Comparison of ENCODE assay signal across 15 cellular contexts in the genomic region with DNA sequence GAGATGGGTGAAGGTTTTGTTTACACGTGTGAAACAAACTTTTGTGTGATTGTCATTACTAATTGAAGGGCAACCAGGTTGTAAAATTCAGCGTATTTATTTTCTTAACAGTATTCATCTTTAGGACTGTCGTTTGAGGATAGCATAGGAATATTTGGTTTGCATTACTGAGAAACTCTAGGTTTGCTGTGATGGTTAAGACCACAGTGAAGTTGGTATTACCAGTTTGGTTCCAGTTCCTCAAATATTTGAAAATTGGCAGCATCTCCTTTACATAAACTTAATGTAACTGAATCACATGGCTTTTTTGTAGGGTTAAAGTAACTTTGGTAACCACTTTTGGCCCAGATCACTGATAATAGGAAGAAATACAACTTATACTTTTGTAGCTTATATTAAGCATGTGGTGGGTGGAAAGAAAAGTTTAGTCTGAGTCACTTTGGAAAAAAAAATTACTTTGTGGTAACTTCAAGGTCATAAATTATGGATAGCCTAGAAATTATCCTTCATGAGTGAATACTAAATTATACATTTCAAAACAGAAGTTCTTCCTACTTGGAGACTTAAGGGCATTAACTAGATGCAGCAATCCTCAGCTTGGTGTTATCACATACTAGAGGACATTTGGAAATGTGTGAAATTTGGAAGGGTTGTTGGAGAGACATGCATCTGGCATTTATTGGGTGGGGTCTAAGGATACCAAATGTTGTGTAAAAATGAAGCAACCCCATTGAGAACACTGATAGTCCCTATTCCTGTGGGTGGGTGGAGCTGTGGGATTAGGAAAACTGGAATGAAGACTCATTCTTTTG. TPM values are rescaled to one million over a fixed set of nuclear protein-coding genes. Genes with fewer than 3 reads are reported as not detected.
A peak's percentile ranks its signal among the peaks of the same experiment; 100 is the strongest.
DNase-seq lines count a peak whose midpoint lies in the region; ATAC-seq and TF ChIP-seq lines count a peak whose summit lies in the region.
"Had no signal": no experiment of that assay in that cellular context is flagged by ENCODE, and none has a peak within 500 bp of the region (broad histone marks: within the 10 kb centered on the region; RNA-seq: fewer than 3 reads in every experiment).

No MANE protein-coding gene starts in this region.

- intact Hi-C loops in activated CD8-positive, alpha-beta T cell treated with anti-CD3 and anti-CD28 coated beads for 36 hours (cut with micrococcal nuclease) = no loop called here

- POLR2A ChIA-PET in activated CD8-positive, alpha-beta T cell treated with anti-CD3 and anti-CD28 coated beads for 36 hours (lab: Charles Lee) = interaction anchor here (1.0 kb wide), 1 partner anchor 10 kb away, joined by 5 read pairs; no protein-coding TSS in a partner anchor
- POLR2A ChIA-PET in activated CD8-positive, alpha-beta T cell treated with anti-CD3 and anti-CD28 coated beads, Interleukin-2, amount 10 ng/mL, durations not matched to agents 7 days and 5 days (lab: Charles Lee) = interaction anchor here (0.9 kb wide), 1 partner anchor 10 kb away, joined by 3 read pairs; no protein-coding TSS in a partner anchor

- DNase-seq in activated CD8-positive, alpha-beta T cell treated with anti-CD3 and anti-CD28 coated beads for 36 hours = no peak
- DNase-seq in activated CD8-positive, alpha-beta T cell treated with anti-CD3 and anti-CD28 coated beads, Interleukin-2, amount 10 ng/mL, durations not matched to agents 7 days and 5 days = no peak
- DNase-seq in RWPE2 (ENCODE audit: low spot score) (no peak), stromal cell of bone marrow (ENCODE audit: low read depth) (peak; percentile 57), mesenteric fat pad (ENCODE audit: low spot score) (no peak), NCI-H2107 treated with DMSO at 0.1 percent for 48 hours (lab: John Stamatoyannopoulos, UW; ENCODE audit: unreplicated experiment) (no peak)
- DNase-seq: activated CD4-positive, alpha-beta T cell treated with anti-CD3 and anti-CD28 coated beads, Interleukin-2, amount 10 ng/mL, durations not matched to agents 7 days and 5 days; activated naive CD4-positive, alpha-beta T cell treated with anti-CD3 and anti-CD28 coated beads for 36 hours; dorsolateral prefrontal cortex; midbrain; NCI-H2029; testis had no signal

- H3K9me3 Mint-ChIP-seq in activated CD8-positive, alpha-beta T cell treated with anti-CD3 and anti-CD28 coated beads for 36 hours = no peaks in the 10 kb centered on the region
- H3K9me3 Mint-ChIP-seq in activated CD8-positive, alpha-beta T cell treated with anti-CD3 and anti-CD28 coated beads, Interleukin-2, amount 10 ng/mL, durations not matched to agents 7 days and 5 days (ENCODE audit: insufficient read depth) = peaks cover 4% of the 10 kb centered on the region
- H3K9me3 Mint-ChIP-seq: activated CD4-positive, alpha-beta T cell treated with anti-CD3 and anti-CD28 coated beads, Interleukin-2, amount 10 ng/mL, durations not matched to agents 7 days and 5 days had no signal

- H3K27me3 ChIP-seq in RWPE2 (ENCODE audit: insufficient read depth, poor library complexity, severe bottlenecking) = no peaks in the 10 kb centered on the region
- no peaks in the 10 kb centered on the region for H3K27me3 ChIP-seq in gastroesophageal sphincter
- H3K27me3 ChIP-seq: dorsolateral prefrontal cortex, testis had no signal

- H3K36me3 ChIP-seq in RWPE2 (ENCODE audit: low read depth) = peaks cover 100% of the 10 kb centered on the region
- H3K36me3 ChIP-seq in gastroesophageal sphincter = peaks cover 4 to 70% of the 10 kb centered on the region in 2 donors

- no peaks in the 10 kb centered on the region for H3K27me3 Mint-ChIP-seq in activated CD8-positive, alpha-beta T cell treated with anti-CD3 and anti-CD28 coated beads for 36 hours
- no peaks in the 10 kb centered on the region for H3K27me3 Mint-ChIP-seq in activated CD8-positive, alpha-beta T cell treated with anti-CD3 and anti-CD28 coated beads, Interleukin-2, amount 10 ng/mL, durations not matched to agents 7 days and 5 days (ENCODE audit: low read depth)
- H3K27me3 Mint-ChIP-seq: activated CD4-positive, alpha-beta T cell treated with anti-CD3 and anti-CD28 coated beads, Interleukin-2, amount 10 ng/mL, durations not matched to agents 7 days and 5 days had no signal

- 88 to 92% methylated on average over 3 of the region's 3 CpGs for WGBS in gastroesophageal sphincter (ENCODE audit: low coverage in 1 of 2), 2 donors

- peak overlapping the region; percentile 69 for H3K27ac Mint-ChIP-seq in activated CD8-positive, alpha-beta T cell treated with anti-CD3 and anti-CD28 coated beads for 36 hours
- H3K27ac Mint-ChIP-seq in activated CD8-positive, alpha-beta T cell treated with anti-CD3 and anti-CD28 coated beads, Interleukin-2, amount 10 ng/mL, durations not matched to agents 7 days and 5 days = no peak overlapping the region
- H3K27ac Mint-ChIP-seq: activated CD4-positive, alpha-beta T cell treated with anti-CD3 and anti-CD28 coated beads, Interleukin-2, amount 10 ng/mL, durations not matched to agents 7 days and 5 days had no signal

- TF ChIP-seq POLR2A in gastroesophageal sphincter (IDR thresholded peaks at IDR 0.05) = no peak

- peaks cover 48% of the 10 kb centered on the region for H3K4me1 Mint-ChIP-seq in activated CD8-positive, alpha-beta T cell treated with anti-CD3 and anti-CD28 coated beads for 36 hours (ENCODE audit: low read depth)
- peaks cover 2% of the 10 kb centered on the region for H3K4me1 Mint-ChIP-seq in activated CD8-positive, alpha-beta T cell treated with anti-CD3 and anti-CD28 coated beads, Interleukin-2, amount 10 ng/mL, durations not matched to agents 7 days and 5 days (ENCODE audit: low read depth)

- no peak overlapping the region for H3K27ac ChIP-seq in RWPE2 (ENCODE audit: poor library complexity, severe bottlenecking)
- H3K27ac ChIP-seq in gastroesophageal sphincter = no peak overlapping the region
- H3K27ac ChIP-seq: A549, dorsolateral prefrontal cortex, testis had no signal

- H3K4me1 ChIP-seq in RWPE2 (ENCODE audit: insufficient read depth, poor library complexity, severe bottlenecking) (no peaks in the 10 kb centered on the region), gastroesophageal sphincter (peaks cover 4 to 35% (median 5%) of the 10 kb centered on the region in 3 donors)
- H3K4me1 ChIP-seq: A549, testis had no signal

- H3K9me3 ChIP-seq in RWPE2 (ENCODE audit: severe bottlenecking) (no peaks in the 10 kb centered on the region), gastroesophageal sphincter (no peaks in the 10 kb centered on the region)
- H3K9me3 ChIP-seq: A549, testis had no signal

- no peak overlapping the region for H3K4me3 Mint-ChIP-seq in activated CD8-positive, alpha-beta T cell treated with anti-CD3 and anti-CD28 coated beads for 36 hours
- no peak overlapping the region for H3K4me3 Mint-ChIP-seq in activated CD8-positive, alpha-beta T cell treated with anti-CD3 and anti-CD28 coated beads, Interleukin-2, amount 10 ng/mL, durations not matched to agents 7 days and 5 days
- H3K4me3 Mint-ChIP-seq: activated CD4-positive, alpha-beta T cell treated with anti-CD3 and anti-CD28 coated beads, Interleukin-2, amount 10 ng/mL, durations not matched to agents 7 days and 5 days; activated naive CD4-positive, alpha-beta T cell treated with anti-CD3 and anti-CD28 coated beads for 36 hours had no signal

- H3K36me3 Mint-ChIP-seq in activated CD8-positive, alpha-beta T cell treated with anti-CD3 and anti-CD28 coated beads for 36 hours (ENCODE audit: low read depth) = peaks cover 74% of the 10 kb centered on the region
- peaks cover 76% of the 10 kb centered on the region for H3K36me3 Mint-ChIP-seq in activated CD8-positive, alpha-beta T cell treated with anti-CD3 and anti-CD28 coated beads, Interleukin-2, amount 10 ng/mL, durations not matched to agents 7 days and 5 days (ENCODE audit: low read depth)

- TF ChIP-seq CTCF in activated CD8-positive, alpha-beta T cell treated with anti-CD3 and anti-CD28 coated beads for 36 hours (IDR thresholded peaks at IDR 0.05) = no peak
- no peak for TF ChIP-seq CTCF in RWPE2 (IDR thresholded peaks at IDR 0.05; ENCODE audit: poor library complexity, severe bottlenecking)
- TF ChIP-seq CTCF in gastroesophageal sphincter (IDR thresholded peaks at IDR 0.05) = no peak

- no peak overlapping the region for H3K4me3 ChIP-seq in RWPE2 (ENCODE audit: severe bottlenecking)
- no peak overlapping the region for H3K4me3 ChIP-seq in gastroesophageal sphincter
- H3K4me3 ChIP-seq: A549, dorsolateral prefrontal cortex, testis had no signal

- no peak for TF ChIP-seq EP300 in gastroesophageal sphincter (IDR thresholded peaks at IDR 0.05)

- no peak for ATAC-seq in activated CD8-positive, alpha-beta T cell treated with anti-CD3 and anti-CD28 coated beads for 36 hours
- no peak for ATAC-seq in activated CD8-positive, alpha-beta T cell treated with anti-CD3 and anti-CD28 coated beads, Interleukin-2, amount 10 ng/mL, durations not matched to agents 7 days and 5 days
- peak; percentile 30; the same call in 2 of the 3 replicates for ATAC-seq in RWPE2 (ENCODE audit: low read depth)
- ATAC-seq in gastroesophageal sphincter = peak; percentile 95
- ATAC-seq in HG03097 (IDR thresholded peaks at IDR 0.05; ENCODE audit: low FRiP score, unreplicated experiment) = no peak
- ATAC-seq: A549 had no signal

- CTCF ChIA-PET in activated CD8-positive, alpha-beta T cell treated with anti-CD3 and anti-CD28 coated beads for 36 hours (lab: Charles Lee) = interaction anchor here (1.0 to 1.6 kb wide), 3 partner anchors 12 to 338 kb away, joined by 3 to 7 read pairs (median 5); no protein-coding TSS in a partner anchor
- CTCF ChIA-PET in activated CD8-positive, alpha-beta T cell treated with anti-CD3 and anti-CD28 coated beads, Interleukin-2, amount 10 ng/mL, durations not matched to agents 7 days and 5 days (lab: Charles Lee) = interaction anchor here (1.0 to 2.0 kb wide), 3 partner anchors 12 to 147 kb away, joined by 3 to 6 read pairs (median 3); partner anchors contain the start of gene G3BP1

RNA-seq across cellular contexts. Expression of gene G3BP1, which starts 33.9 kb away (rescaled TPM):
- total RNA-seq in activated CD8-positive, alpha-beta T cell treated with anti-CD3 and anti-CD28 coated beads for 36 hours = 100 to 1,000 TPM; 247 to 253 TPM
- total RNA-seq in activated CD8-positive, alpha-beta T cell treated with anti-CD3 and anti-CD28 coated beads, Interleukin-2, amount 10 ng/mL, durations not matched to agents 7 days and 5 days = 100 to 1,000 TPM; 193 to 213 TPM
- total RNA-seq in gastroesophageal sphincter (100 to 1,000 TPM in 2 of 4 donors, 10 to 100 TPM in 2; 73.3 to 102 (median 89.1) TPM), mesenteric fat pad (186 TPM)

RNA-seq across cellular contexts. Expression of gene ATOX1, which starts 47.2 kb away (rescaled TPM):
- total RNA-seq in activated CD8-positive, alpha-beta T cell treated with anti-CD3 and anti-CD28 coated beads for 36 hours = 10 to 100 TPM; 69.6 to 73.3 TPM
- 10 to 100 TPM; 45.2 to 46.6 TPM for total RNA-seq in activated CD8-positive, alpha-beta T cell treated with anti-CD3 and anti-CD28 coated beads, Interleukin-2, amount 10 ng/mL, durations not matched to agents 7 days and 5 days
- total RNA-seq in gastroesophageal sphincter (100 to 1,000 TPM in 1 of 4 donors, 10 to 100 TPM in 3; 61.6 to 145 (median 74.6) TPM), mesenteric fat pad (99.2 TPM)

Comparison
In these comparisons a context has a peak if more than half of its experiments do, and no peak if none do; other contexts are left out.
1. ATAC-seq: peak in RWPE2 (single experiment) and gastroesophageal sphincter (single experiment); none in activated CD8-positive, alpha-beta T cell treated with anti-CD3 and anti-CD28 coated beads for 36 hours (single experiment), activated CD8-positive, alpha-beta T cell treated with anti-CD3 and anti-CD28 coated beads, Interleukin-2, amount 10 ng/mL, durations not matched to agents 7 days and 5 days (single experiment) and HG03097 (single experiment).